Comparison of ENCODE assay signal across 9 cellular contexts in the genomic region with DNA sequence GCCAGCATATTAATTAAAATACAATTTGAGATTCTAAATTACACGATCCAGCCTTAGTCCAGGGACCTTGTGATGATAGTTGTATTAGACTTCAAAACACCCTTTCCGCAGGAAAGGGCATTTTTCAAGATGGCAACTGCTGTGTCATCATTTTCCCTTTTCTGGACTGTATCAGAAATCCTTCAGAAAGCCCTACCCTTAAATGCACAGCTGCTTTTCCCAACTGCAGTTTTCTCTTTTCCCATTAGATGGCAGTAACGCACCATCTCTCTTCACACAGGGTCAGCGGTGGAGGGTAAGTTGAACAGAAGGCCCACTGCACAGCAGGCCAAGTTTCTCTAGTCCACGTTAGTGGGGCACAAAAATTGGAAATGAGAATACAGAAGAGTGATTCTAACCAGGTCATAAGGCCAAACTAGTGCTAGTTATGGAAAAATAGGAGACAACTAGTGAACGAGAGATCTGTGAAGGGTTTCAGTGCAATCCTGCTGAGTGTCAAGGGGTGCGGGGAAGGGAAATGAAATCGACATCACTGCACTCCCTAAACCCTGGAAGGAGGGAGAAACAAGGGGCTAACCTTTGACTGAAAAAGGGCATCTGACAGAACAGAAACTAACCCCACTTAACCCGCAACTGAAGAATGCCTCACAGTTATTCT. TPM values are rescaled to one million over a fixed set of nuclear protein-coding genes. Genes with fewer than 3 reads are reported as not detected.
DNase-seq lines count a peak whose midpoint lies in the region; ATAC-seq and TF ChIP-seq lines count a peak whose summit lies in the region.
"Had no signal": no experiment of that assay in that cellular context is flagged by ENCODE, and none has a peak within 500 bp of the region (broad histone marks: within the 10 kb centered on the region; RNA-seq: fewer than 3 reads in every experiment).

No MANE protein-coding gene starts in this region.

- peak; percentile 98 for TF ChIP-seq CTCF in CD8-positive, alpha-beta T cell (IDR thresholded peaks at IDR 0.05)
- TF ChIP-seq CTCF in HFF-Myc (IDR thresholded peaks at IDR 0.05; ENCODE audit: low read depth, low read length, missing control alignments) = peak; percentile 88
- peak; percentile 98 for TF ChIP-seq CTCF in lung (IDR thresholded peaks at IDR 0.05; ENCODE audit: control extremely low read depth, extremely low read depth)

- H3K4me3 Mint-ChIP-seq in CD8-positive, alpha-beta T cell = no peak overlapping the region

- peaks cover 3% of the 10 kb centered on the region for H3K4me1 ChIP-seq in CD8-positive, alpha-beta T cell (ENCODE audit: insufficient read depth, low read length)
- peaks cover 0 to 1% of the 10 kb centered on the region in 2 donors for H3K4me1 ChIP-seq in lung (ENCODE audit: control insufficient read depth in 2 of 2, insufficient read depth in 2 of 2, low read length in 2 of 2)

- peak; percentile 91 for ATAC-seq in CD8-positive, alpha-beta T cell
- ATAC-seq in activated CD4-positive, CD25-positive, alpha-beta regulatory T cell treated with anti-CD3 and anti-CD28 coated beads, Interleukin-2, amount 50 U/mL, for 24 hours = peak; percentile 82 to 84
- ATAC-seq in lung (ENCODE audit: insufficient read depth, low FRiP score) (peak; percentile 83), HG03457 (IDR thresholded peaks at IDR 0.05; ENCODE audit: unreplicated experiment) (no peak)

- no peaks in the 10 kb centered on the region for H3K9me3 Mint-ChIP-seq in CD8-positive, alpha-beta T cell

- no peaks in the 10 kb centered on the region for H3K36me3 ChIP-seq in CD8-positive, alpha-beta T cell (ENCODE audit: insufficient read depth, low read length)
- H3K36me3 ChIP-seq in lung (ENCODE audit: control insufficient read depth in 2 of 2, insufficient read depth in 2 of 2, low read length in 2 of 2) = peaks cover 0 to 3% of the 10 kb centered on the region in 2 donors

- H3K4me3 ChIP-seq in CD8-positive, alpha-beta T cell (ENCODE audit: low read depth, low read length) = no peak overlapping the region
- H3K4me3 ChIP-seq in HFF-Myc (replicated peaks; ENCODE audit: low read depth, low read length) (no peak overlapping the region), lung (no peak overlapping the region)

- no peak overlapping the region for H3K27ac ChIP-seq in CD8-positive, alpha-beta T cell (ENCODE audit: low read depth, low read length)
- H3K27ac ChIP-seq in lung (ENCODE audit: low read depth in 1 of 2, low read length in 1 of 2) = no peak overlapping the region

- POLR2A ChIA-PET in CD8-positive, alpha-beta T cell (lab: Charles Lee) = interaction anchor here (0.6 kb wide), 2 partner anchors 27 to 67 kb away, joined by 3 read pairs; no protein-coding TSS in a partner anchor

- no peak overlapping the region for H3K27ac Mint-ChIP-seq in CD8-positive, alpha-beta T cell

- H3K27me3 ChIP-seq in CD8-positive, alpha-beta T cell (ENCODE audit: insufficient read depth, low read length) = no peaks in the 10 kb centered on the region
- H3K27me3 ChIP-seq in lung (ENCODE audit: control insufficient read depth, insufficient read depth) = no peaks in the 10 kb centered on the region

- CTCF ChIA-PET in CD8-positive, alpha-beta T cell (lab: Charles Lee) = interaction anchor here (0.6 to 7.3 kb wide), 47 partner anchors 9 to 600 kb away, joined by 3 to 122 read pairs (median 4); no protein-coding TSS in a partner anchor

- intact Hi-C loops in CD8-positive, alpha-beta T cell (cut with DNase I, micrococcal nuclease) = loop anchor here (1.0 to 10.0 kb wide), 10 partner anchors 66 to 605 kb away; partner anchors contain the start of genes EFNA4 (in 1 of the 2) and IL6R (in 1 of the 2)

- H3K36me3 Mint-ChIP-seq in CD8-positive, alpha-beta T cell = no peaks in the 10 kb centered on the region

- H3K9me3 ChIP-seq in CD8-positive, alpha-beta T cell (ENCODE audit: low read length) = no peaks in the 10 kb centered on the region
- no peaks in the 10 kb centered on the region for H3K9me3 ChIP-seq in lung (ENCODE audit: control insufficient read depth in 2 of 2, insufficient read depth in 1 of 2, low read length in 1 of 2)

- peaks cover 3% of the 10 kb centered on the region for H3K27me3 Mint-ChIP-seq in CD8-positive, alpha-beta T cell (ENCODE audit: low read depth)

- peaks cover 9% of the 10 kb centered on the region for H3K4me1 Mint-ChIP-seq in CD8-positive, alpha-beta T cell (ENCODE audit: low read depth)

- 33 to 36% methylated on average over 9 of the region's 9 CpGs for WGBS in lung, 2 donors

- DNase-seq in CD8-positive, alpha-beta T cell = peak in 6 of 7 experiments; percentile 12 to 75 (median 50)
- DNase-seq in HFF-Myc (ENCODE audit: extremely low read depth, low read depth) (peak; percentile 80), NCI-H524 (lab: John Stamatoyannopoulos, UW) (peak; percentile 37 to 86), dermis blood vessel endothelial cell (peak; percentile 93), lung (ENCODE audit: low spot score) (peak; percentile 74)
- DNase-seq in stimulated activated CD8-positive, alpha-beta memory T cell treated with anti-CD3 and anti-CD28 coated beads, Interleukin-4, amount 100 ng/mL, for 48 hours = peak; percentile 71

RNA-seq across cellular contexts. Expression of gene TDRD10, which starts 22.1 kb away (rescaled TPM):
- total RNA-seq in CD8-positive, alpha-beta T cell = not detected
- total RNA-seq in dermis blood vessel endothelial cell (5.3 and 6.0 TPM in 2 replicates), lung (1 to 10 TPM; 1.9 to 8.5 TPM)
- 10 to 100 TPM in 1 of 2 donors, 1 to 10 TPM in 1; 6.1 to 12.6 TPM for polyA plus RNA-seq in lung
- total RNA-seq: T-helper 1 cell treated with Interleukin-12 subunit alpha and Interleukin-12 subunit beta and Interleukin-4 antibody, amounts not matched to agents 30 ng/mL and 1 ng/mL, for 36 hours had no signal

RNA-seq across cellular contexts. Expression of gene SHE, which starts 22.3 kb away (rescaled TPM):
- total RNA-seq in CD8-positive, alpha-beta T cell = not detected
- 108 and 177 TPM in 2 replicates for total RNA-seq in dermis blood vessel endothelial cell
- 10 to 100 TPM; 25.3 to 33.5 TPM for total RNA-seq in lung
- 10 to 100 TPM; 15.1 to 16.8 TPM for polyA plus RNA-seq in lung
- total RNA-seq: T-helper 1 cell treated with Interleukin-12 subunit alpha and Interleukin-12 subunit beta and Interleukin-4 antibody, amounts not matched to agents 30 ng/mL and 1 ng/mL, for 36 hours had no signal

Comparison
In these comparisons a context has a peak if more than half of its experiments do, and no peak if none do; other contexts are left out.
1. RNA of gene SHE, which starts 22.3 kb away (total RNA-seq): 108 to 177 TPM in dermis blood vessel endothelial cell and 25.3 to 33.5 TPM in lung; not detected in CD8-positive, alpha-beta T cell; every median in the first group is over 10 times any median in the second.
2. Peak in every context shown above with its lines, with median percentiles within 50 percentile points of each other: DNase-seq and CTCF ChIP-seq.